ENCODE assay signal across 27 cellular contexts in the genomic region with DNA sequence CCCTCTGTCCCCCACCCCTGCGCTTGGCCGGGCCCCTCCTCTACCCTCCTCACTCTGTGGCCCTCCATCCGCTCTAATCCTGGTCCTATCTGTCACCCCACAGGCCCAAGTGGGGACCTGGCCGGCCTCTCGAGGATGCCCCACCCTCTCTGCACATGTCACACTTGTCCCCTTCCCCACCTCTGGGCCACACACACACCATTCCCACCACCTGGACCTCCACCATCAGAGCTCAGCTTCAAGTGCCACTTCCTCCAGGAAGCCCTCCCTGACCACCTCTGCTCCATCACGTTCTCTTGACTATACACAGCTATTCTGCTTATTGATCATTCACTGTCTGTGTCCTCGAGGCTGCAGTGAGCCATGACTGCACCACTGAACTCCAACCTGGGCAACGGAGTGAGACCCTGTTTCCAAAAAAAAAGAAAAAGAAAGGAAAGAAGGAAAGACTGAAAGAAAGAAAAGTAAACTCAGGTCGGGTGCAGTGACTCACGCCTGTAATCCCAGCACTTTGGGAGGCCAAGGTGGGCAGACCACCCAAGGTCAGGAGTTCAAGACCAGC. TPM values are rescaled to one million over a fixed set of nuclear protein-coding genes. Genes with fewer than 3 reads are reported as not detected.
DNase-seq lines count a peak whose midpoint lies in the region; ATAC-seq and TF ChIP-seq lines count a peak whose summit lies in the region.
"Had no signal": no experiment of that assay in that cellular context is flagged by ENCODE, and none has a peak within 500 bp of the region (broad histone marks: within the 10 kb centered on the region; RNA-seq: fewer than 3 reads in every experiment).

No MANE protein-coding gene starts in this region.

- TF ChIP-seq POLR2A in ovary (IDR thresholded peaks at IDR 0.05) = no peak

- ATAC-seq in activated T-helper 17 cell treated with anti-CD3 and anti-CD28 coated beads, Interleukin-2, amount 50 U/mL, for 72 hours (replicated peaks) = no peak
- ATAC-seq in stimulated activated effector memory CD8-positive, alpha-beta T cell treated with anti-CD3 and anti-CD28 coated beads, Interleukin-12 subunit alpha, Interleukin-12 subunit beta, amount 100 ng/mL, for 72 hours = no peak
- ATAC-seq: body of pancreas; left colon; stimulated activated memory B cell treated with anti-CD40 and anti-IgM and Interleukin-4, amounts not matched to agents 10 μg/mL and 1 μg/mL and 100 μg/mL, for 72 hours had no signal

- no peak for DNase-seq in activated CD4-positive, alpha-beta T cell treated with anti-CD3 and anti-CD28 coated beads, Interleukin-2, amount 10 ng/mL, durations not matched to agents 7 days and 5 days
- no peak for DNase-seq in activated CD4-positive, alpha-beta T cell treated with anti-CD3 and anti-CD28 coated beads for 4 hours
- DNase-seq in immature natural killer cell (no peak), H7 (no peak), NOMO-1 treated with DMSO at 0.1 percent for 48 hours (lab: John Stamatoyannopoulos, UW; ENCODE audit: unreplicated experiment) (no peak), ovary (no peak)
- no peak for DNase-seq in stimulated activated effector memory CD8-positive, alpha-beta T cell treated with anti-CD3 and anti-CD28 coated beads, Interleukin-12 subunit alpha, Interleukin-12 subunit beta, amount 100 ng/mL, for 72 hours (ENCODE audit: low spot score in 2 of 2)
- DNase-seq: 8988T; activated CD4-positive, alpha-beta T cell treated with anti-CD3 and anti-CD28 coated beads for 48 hours; activated naive CD4-positive, alpha-beta T cell treated with anti-CD3 and anti-CD28 coated beads for 36 hours; body of pancreas; left colon; MV-4-11; NCI-H1436; NCI-H2081 treated with DMSO at 0.1 percent for 48 hours; NCI-H446; NCI-H748 treated with DMSO at 0.1 percent for 48 hours; psoas muscle; SHP77 treated with DMSO at 0.1 percent for 48 hours; stimulated activated CD4-positive, alpha-beta T cell treated with anti-CD3 and anti-CD28 coated beads, Interleukin-15, amount 100 ng/mL, for 24 hours; stimulated activated CD4-positive, alpha-beta T cell treated with anti-CD3 and anti-CD28 coated beads, Interleukin-4, amount 100 ng/mL, for 4 hours; T-helper 9 cell; WERI-Rb-1 had no signal

- no peaks in the 10 kb centered on the region for H3K27me3 Mint-ChIP-seq in activated CD4-positive, alpha-beta T cell treated with anti-CD3 and anti-CD28 coated beads, Interleukin-2, amount 10 ng/mL, durations not matched to agents 7 days and 5 days
- no peaks in the 10 kb centered on the region for H3K27me3 Mint-ChIP-seq in activated T-helper 17 cell treated with anti-CD3 and anti-CD28 coated beads, Interleukin-2, amount 50 U/mL, for 72 hours
- peaks cover 0 to 4% (median 2%) of the 10 kb centered on the region in 3 donors for H3K27me3 Mint-ChIP-seq in immature natural killer cell (ENCODE audit: low read depth in 3 of 3)
- H3K27me3 Mint-ChIP-seq: memory B cell; stimulated activated memory B cell treated with anti-CD40 and anti-IgM and Interleukin-4, amounts not matched to agents 10 μg/mL and 1 μg/mL and 100 μg/mL, for 72 hours had no signal

- WGBS in ovary, 3 donors = 67 to 75% (median 75%) methylated on average over 10 of the region's 10 CpGs

- H3K27me3 ChIP-seq in H7 (ENCODE audit: control insufficient read depth, insufficient read depth, low read length) (no peaks in the 10 kb centered on the region), ovary (no peaks in the 10 kb centered on the region)
- H3K27me3 ChIP-seq: body of pancreas, Peyer's patch had no signal

- H3K4me3 Mint-ChIP-seq in activated CD4-positive, alpha-beta T cell treated with anti-CD3 and anti-CD28 coated beads, Interleukin-2, amount 10 ng/mL, durations not matched to agents 7 days and 5 days = no peak overlapping the region
- H3K4me3 Mint-ChIP-seq in activated T-helper 17 cell treated with anti-CD3 and anti-CD28 coated beads, Interleukin-2, amount 50 U/mL, for 72 hours = no peak overlapping the region
- peak overlapping the region in 2 of 5 donors; percentile 30 to 48 for H3K4me3 Mint-ChIP-seq in immature natural killer cell
- no peak overlapping the region for H3K4me3 Mint-ChIP-seq in stimulated activated effector memory CD8-positive, alpha-beta T cell treated with anti-CD3 and anti-CD28 coated beads, Interleukin-12 subunit alpha, Interleukin-12 subunit beta, amount 100 ng/mL, for 72 hours
- H3K4me3 Mint-ChIP-seq: activated naive CD4-positive, alpha-beta T cell treated with anti-CD3 and anti-CD28 coated beads for 36 hours; memory B cell; stimulated activated memory B cell treated with anti-CD40 and anti-IgM and Interleukin-4, amounts not matched to agents 10 μg/mL and 1 μg/mL and 100 μg/mL, for 72 hours had no signal

- POLR2A ChIA-PET in activated CD4-positive, alpha-beta T cell treated with anti-CD3 and anti-CD28 coated beads, Interleukin-2, amount 10 ng/mL, durations not matched to agents 7 days and 5 days (lab: Charles Lee) = no interaction called here

- H3K36me3 ChIP-seq in H7 (replicated peaks; ENCODE audit: control insufficient read depth, insufficient read depth, low read length) (no peaks in the 10 kb centered on the region), ovary (no peaks in the 10 kb centered on the region)
- H3K36me3 ChIP-seq: WERI-Rb-1 had no signal

- H3K27ac Mint-ChIP-seq in activated CD4-positive, alpha-beta T cell treated with anti-CD3 and anti-CD28 coated beads, Interleukin-2, amount 10 ng/mL, durations not matched to agents 7 days and 5 days = peak overlapping the region; percentile 43
- peak overlapping the region; percentile 25 for H3K27ac Mint-ChIP-seq in activated T-helper 17 cell treated with anti-CD3 and anti-CD28 coated beads, Interleukin-2, amount 50 U/mL, for 72 hours
- H3K27ac Mint-ChIP-seq in immature natural killer cell = peak overlapping the region; percentile 11 to 86 (median 75)
- peak overlapping the region; percentile 71 for H3K27ac Mint-ChIP-seq in stimulated activated effector memory CD8-positive, alpha-beta T cell treated with anti-CD3 and anti-CD28 coated beads, Interleukin-12 subunit alpha, Interleukin-12 subunit beta, amount 100 ng/mL, for 72 hours
- H3K27ac Mint-ChIP-seq: activated naive CD4-positive, alpha-beta T cell treated with anti-CD3 and anti-CD28 coated beads for 36 hours; memory B cell; stimulated activated memory B cell treated with anti-CD40 and anti-IgM and Interleukin-4, amounts not matched to agents 10 μg/mL and 1 μg/mL and 100 μg/mL, for 72 hours had no signal

- TF ChIP-seq CTCF in ovary (IDR thresholded peaks at IDR 0.05) = no peak

- peak overlapping the region in 1 of 2 donors; percentile 24 for H3K27ac ChIP-seq in ovary
- H3K27ac ChIP-seq: Peyer's patch, psoas muscle, WERI-Rb-1 had no signal

- intact Hi-C loops in ovary (cut with DNase I) = no loop called here

- peaks cover 10% of the 10 kb centered on the region for H3K36me3 Mint-ChIP-seq in activated CD4-positive, alpha-beta T cell treated with anti-CD3 and anti-CD28 coated beads, Interleukin-2, amount 10 ng/mL, durations not matched to agents 7 days and 5 days (ENCODE audit: low read depth)
- H3K36me3 Mint-ChIP-seq in activated T-helper 17 cell treated with anti-CD3 and anti-CD28 coated beads, Interleukin-2, amount 50 U/mL, for 72 hours (ENCODE audit: low read depth) = peaks cover 30% of the 10 kb centered on the region
- H3K36me3 Mint-ChIP-seq in immature natural killer cell = peaks cover 0 to 4% (median 0%) of the 10 kb centered on the region in 3 donors
- H3K36me3 Mint-ChIP-seq in stimulated activated effector memory CD8-positive, alpha-beta T cell treated with anti-CD3 and anti-CD28 coated beads, Interleukin-12 subunit alpha, Interleukin-12 subunit beta, amount 100 ng/mL, for 72 hours = peaks cover 50% of the 10 kb centered on the region

- H3K4me1 Mint-ChIP-seq in activated CD4-positive, alpha-beta T cell treated with anti-CD3 and anti-CD28 coated beads, Interleukin-2, amount 10 ng/mL, durations not matched to agents 7 days and 5 days = peaks cover 11% of the 10 kb centered on the region
- H3K4me1 Mint-ChIP-seq in activated T-helper 17 cell treated with anti-CD3 and anti-CD28 coated beads, Interleukin-2, amount 50 U/mL, for 72 hours = peaks cover 9% of the 10 kb centered on the region
- H3K4me1 Mint-ChIP-seq in immature natural killer cell = peaks cover 42 to 49% of the 10 kb centered on the region in 2 donors
- peaks cover 28% of the 10 kb centered on the region for H3K4me1 Mint-ChIP-seq in stimulated activated effector memory CD8-positive, alpha-beta T cell treated with anti-CD3 and anti-CD28 coated beads, Interleukin-12 subunit alpha, Interleukin-12 subunit beta, amount 100 ng/mL, for 72 hours

- H3K4me3 ChIP-seq in H7 (ENCODE audit: insufficient read depth, low read depth, low read length) (no peak overlapping the region), ovary (no peak overlapping the region)
- H3K4me3 ChIP-seq: body of pancreas, Peyer's patch, psoas muscle had no signal

- no peaks in the 10 kb centered on the region for H3K9me3 ChIP-seq in ovary
- H3K9me3 ChIP-seq: body of pancreas, Peyer's patch, psoas muscle had no signal

- no peak for TF ChIP-seq EP300 in ovary (IDR thresholded peaks at IDR 0.05)

- CTCF ChIA-PET in activated CD4-positive, alpha-beta T cell treated with anti-CD3 and anti-CD28 coated beads, Interleukin-2, amount 10 ng/mL, durations not matched to agents 7 days and 5 days (lab: Charles Lee) = interaction anchor here (0.6 kb wide), 1 partner anchor 19 kb away, joined by 3 read pairs; no protein-coding TSS in a partner anchor

- H3K9me3 Mint-ChIP-seq in activated CD4-positive, alpha-beta T cell treated with anti-CD3 and anti-CD28 coated beads, Interleukin-2, amount 10 ng/mL, durations not matched to agents 7 days and 5 days = no peaks in the 10 kb centered on the region
- H3K9me3 Mint-ChIP-seq in activated T-helper 17 cell treated with anti-CD3 and anti-CD28 coated beads, Interleukin-2, amount 50 U/mL, for 72 hours = no peaks in the 10 kb centered on the region
- no peaks in the 10 kb centered on the region for H3K9me3 Mint-ChIP-seq in immature natural killer cell
- no peaks in the 10 kb centered on the region for H3K9me3 Mint-ChIP-seq in stimulated activated effector memory CD8-positive, alpha-beta T cell treated with anti-CD3 and anti-CD28 coated beads, Interleukin-12 subunit alpha, Interleukin-12 subunit beta, amount 100 ng/mL, for 72 hours
- H3K9me3 Mint-ChIP-seq: activated naive CD4-positive, alpha-beta T cell treated with anti-CD3 and anti-CD28 coated beads for 36 hours; memory B cell; stimulated activated memory B cell treated with anti-CD40 and anti-IgM and Interleukin-4, amounts not matched to agents 10 μg/mL and 1 μg/mL and 100 μg/mL, for 72 hours had no signal

- H3K4me1 ChIP-seq in ovary (ENCODE audit: insufficient read depth) = peaks cover 39% of the 10 kb centered on the region

RNA-seq across cellular contexts. Expression of a gene that starts 42.3 kb away (rescaled TPM):
- total RNA-seq in activated CD4-positive, alpha-beta T cell treated with anti-CD3 and anti-CD28 coated beads, Interleukin-2, amount 10 ng/mL, durations not matched to agents 7 days and 5 days = 10 to 100 TPM; 45.8 to 53.9 TPM
- total RNA-seq in activated T-helper 17 cell treated with anti-CD3 and anti-CD28 coated beads, Interleukin-2, amount 50 U/mL, for 72 hours = 10 to 100 TPM; 46.3 to 49.2 TPM
- 1 to 10 TPM in 2 of 3 donors, under 1 TPM in 1; 0.42 to 4.1 (median 1.0) TPM for polyA plus RNA-seq in immature natural killer cell
- 44.3 and 61.9 TPM in 2 replicates for total RNA-seq in H7 (2014; rRNA removed; shearing (Covaris generic))
- 100 to 1,000 TPM in 4 of 7 donors, 10 to 100 TPM in 3; 48.6 to 153 (median 105) TPM for total RNA-seq in ovary
- polyA plus RNA-seq in ovary = 10 to 100 TPM; 60.4 to 69.8 TPM

Comparison
In these comparisons a context has a peak if more than half of its experiments do, and no peak if none do; other contexts are left out.
1. H3K27ac Mint-ChIP-seq: peak in every context shown above with its lines; median percentile 75 in immature natural killer cell; 71 in stimulated activated effector memory CD8-positive, alpha-beta T cell treated with anti-CD3 and anti-CD28 coated beads, Interleukin-12 subunit alpha, Interleukin-12 subunit beta, amount 100 ng/mL, for 72 hours; 43 in activated CD4-positive, alpha-beta T cell treated with anti-CD3 and anti-CD28 coated beads, Interleukin-2, amount 10 ng/mL, durations not matched to agents 7 days and 5 days; 25 in activated T-helper 17 cell treated with anti-CD3 and anti-CD28 coated beads, Interleukin-2, amount 50 U/mL, for 72 hours.